In the genomic region with DNA sequence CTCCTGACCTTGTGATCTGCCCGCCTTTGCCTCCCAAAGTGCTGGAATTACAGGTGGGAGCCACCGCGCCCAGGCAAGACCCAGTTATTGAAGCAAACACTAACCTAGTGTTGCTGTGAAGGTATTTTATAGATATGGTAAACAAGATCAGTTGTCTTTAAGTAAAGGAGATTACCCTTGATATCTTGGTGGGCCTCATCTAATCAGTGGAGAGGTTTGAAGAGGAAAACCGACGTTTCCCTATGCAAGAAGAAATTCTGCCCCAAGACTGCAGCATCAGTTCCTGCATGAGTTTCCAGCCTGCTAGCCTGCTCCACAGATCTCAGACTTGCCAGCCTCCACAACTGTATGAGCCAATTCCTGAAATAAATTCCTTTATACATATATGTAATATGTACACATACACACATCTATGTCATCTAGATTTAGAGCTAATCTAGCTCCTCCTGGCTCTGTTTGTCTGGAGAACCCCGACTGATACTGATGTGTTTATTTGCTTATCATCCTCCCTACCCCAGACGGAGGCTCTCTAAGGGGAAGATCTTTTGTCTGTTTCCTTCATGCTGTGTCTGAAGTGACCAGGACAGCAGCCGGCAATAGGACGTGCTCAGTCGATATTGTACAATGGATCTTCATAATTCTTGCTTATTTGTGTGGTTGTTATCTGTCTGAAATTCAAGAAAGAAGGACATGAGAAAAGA, we compare ENCODE assay signal across 2 cellular contexts.
TF ChIP-seq lines count a peak whose summit lies in the region.

No MANE protein-coding gene starts in this region.

TF ChIP-seq in IMR-90, 13 proteins besides CTCF, POLR2A, EP300 and RAD21:
- TF ChIP-seq CEBPB (IDR thresholded peaks at IDR 0.05; ENCODE audit: low read depth, low read length) (no peak), RCOR1 (IDR thresholded peaks at IDR 0.05; ENCODE audit: insufficient replicate concordance, low read length) (no peak), CHD1 (IDR thresholded peaks at IDR 0.05; ENCODE audit: low read depth, low read length) (no peak), FOS (IDR thresholded peaks at IDR 0.05; ENCODE audit: low read depth, low read length) (no peak), NFE2L2 (IDR thresholded peaks at IDR 0.05; ENCODE audit: low read depth, low read length) (no peak), BHLHE40 (IDR thresholded peaks at IDR 0.05; ENCODE audit: low read depth, low read length) (no peak), SMC3 (IDR thresholded peaks at IDR 0.05; ENCODE audit: low read depth, low read length) (no peak), MXI1 (IDR thresholded peaks at IDR 0.05; ENCODE audit: borderline replicate concordance, low read depth, low read length) (no peak), MAZ (IDR thresholded peaks at IDR 0.05; ENCODE audit: borderline replicate concordance, low read depth, low read length) (no peak), RFX5 (IDR thresholded peaks at IDR 0.05; ENCODE audit: low read depth, low read length) (no peak), MAFK (IDR thresholded peaks at IDR 0.05; ENCODE audit: low read depth, low read length) (no peak)
- TF ChIP-seq, protein P1, sequence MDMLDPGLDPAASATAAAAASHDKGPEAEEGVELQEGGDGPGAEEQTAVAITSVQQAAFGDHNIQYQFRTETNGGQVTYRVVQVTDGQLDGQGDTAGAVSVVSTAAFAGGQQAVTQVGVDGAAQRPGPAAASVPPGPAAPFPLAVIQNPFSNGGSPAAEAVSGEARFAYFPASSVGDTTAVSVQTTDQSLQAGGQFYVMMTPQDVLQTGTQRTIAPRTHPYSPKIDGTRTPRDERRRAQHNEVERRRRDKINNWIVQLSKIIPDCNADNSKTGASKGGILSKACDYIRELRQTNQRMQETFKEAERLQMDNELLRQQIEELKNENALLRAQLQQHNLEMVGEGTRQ (IDR thresholded peaks at IDR 0.05; ENCODE audit: low read depth, low read length): no peak
- TF ChIP-seq, protein P2, sequence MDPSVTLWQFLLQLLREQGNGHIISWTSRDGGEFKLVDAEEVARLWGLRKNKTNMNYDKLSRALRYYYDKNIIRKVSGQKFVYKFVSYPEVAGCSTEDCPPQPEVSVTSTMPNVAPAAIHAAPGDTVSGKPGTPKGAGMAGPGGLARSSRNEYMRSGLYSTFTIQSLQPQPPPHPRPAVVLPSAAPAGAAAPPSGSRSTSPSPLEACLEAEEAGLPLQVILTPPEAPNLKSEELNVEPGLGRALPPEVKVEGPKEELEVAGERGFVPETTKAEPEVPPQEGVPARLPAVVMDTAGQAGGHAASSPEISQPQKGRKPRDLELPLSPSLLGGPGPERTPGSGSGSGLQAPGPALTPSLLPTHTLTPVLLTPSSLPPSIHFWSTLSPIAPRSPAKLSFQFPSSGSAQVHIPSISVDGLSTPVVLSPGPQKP (IDR thresholded peaks at IDR 0.05; ENCODE audit: borderline replicate concordance, low read depth, low read length): no peak

TF ChIP-seq in H1, 55 proteins besides CTCF, POLR2A, EP300 and RAD21:
- TF ChIP-seq FOSL1 (IDR thresholded peaks at IDR 0.05; ENCODE audit: insufficient read depth, low read depth, low read length): no peak
- TF ChIP-seq SIX5 (IDR thresholded peaks at IDR 0.05; ENCODE audit: low read depth, low read length): no peak
- no peak for TF ChIP-seq CTBP2 (IDR thresholded peaks at IDR 0.05; ENCODE audit: borderline replicate concordance, insufficient read depth, insufficient read length, low read length)
- TF ChIP-seq NRF1 (IDR thresholded peaks at IDR 0.05; ENCODE audit: low read depth, low read length): no peak
- TF ChIP-seq SAP30 (IDR thresholded peaks at IDR 0.05; ENCODE audit: insufficient read depth, insufficient replicate concordance, low read length): no peak
- TF ChIP-seq, protein P3, sequence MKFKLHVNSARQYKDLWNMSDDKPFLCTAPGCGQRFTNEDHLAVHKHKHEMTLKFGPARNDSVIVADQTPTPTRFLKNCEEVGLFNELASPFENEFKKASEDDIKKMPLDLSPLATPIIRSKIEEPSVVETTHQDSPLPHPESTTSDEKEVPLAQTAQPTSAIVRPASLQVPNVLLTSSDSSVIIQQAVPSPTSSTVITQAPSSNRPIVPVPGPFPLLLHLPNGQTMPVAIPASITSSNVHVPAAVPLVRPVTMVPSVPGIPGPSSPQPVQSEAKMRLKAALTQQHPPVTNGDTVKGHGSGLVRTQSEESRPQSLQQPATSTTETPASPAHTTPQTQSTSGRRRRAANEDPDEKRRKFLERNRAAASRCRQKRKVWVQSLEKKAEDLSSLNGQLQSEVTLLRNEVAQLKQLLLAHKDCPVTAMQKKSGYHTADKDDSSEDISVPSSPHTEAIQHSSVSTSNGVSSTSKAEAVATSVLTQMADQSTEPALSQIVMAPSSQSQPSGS (IDR thresholded peaks at IDR 0.05; ENCODE audit: low read length): no peak
- no peak for TF ChIP-seq BRCA1 (IDR thresholded peaks at IDR 0.05; ENCODE audit: low read depth, low read length)
- TF ChIP-seq RNF2 (IDR thresholded peaks at IDR 0.05; ENCODE audit: borderline replicate concordance, low read depth, low read length, missing control alignments, poor library complexity, severe bottlenecking): no peak
- TF ChIP-seq GABPA (IDR thresholded peaks at IDR 0.05; ENCODE audit: borderline replicate concordance, insufficient read depth, low read length): no peak
- TF ChIP-seq RXRA (IDR thresholded peaks at IDR 0.05; ENCODE audit: insufficient read depth, low read depth, low read length): no peak
- TF ChIP-seq EGR1 (IDR thresholded peaks at IDR 0.05; ENCODE audit: borderline replicate concordance, low read depth, low read length): no peak
- no peak for TF ChIP-seq TAF7 (optimal IDR thresholded peaks at IDR 0.05; ENCODE audit: borderline replicate concordance, low read depth, low read length)
- TF ChIP-seq KDM1A (IDR thresholded peaks at IDR 0.05; ENCODE audit: borderline replicate concordance, low read length): no peak
- TF ChIP-seq CHD2 (IDR thresholded peaks at IDR 0.05; ENCODE audit: low read length): no peak
- no peak for TF ChIP-seq NANOG (IDR thresholded peaks at IDR 0.05; ENCODE audit: insufficient read depth, low read depth, low read length, poor library complexity, severe bottlenecking)
- no peak for TF ChIP-seq CBX5 (IDR thresholded peaks at IDR 0.05; ENCODE audit: low read depth, low read length)
- TF ChIP-seq, protein P4, sequence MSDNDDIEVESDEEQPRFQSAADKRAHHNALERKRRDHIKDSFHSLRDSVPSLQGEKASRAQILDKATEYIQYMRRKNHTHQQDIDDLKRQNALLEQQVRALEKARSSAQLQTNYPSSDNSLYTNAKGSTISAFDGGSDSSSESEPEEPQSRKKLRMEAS (IDR thresholded peaks at IDR 0.05): no peak
TF ChIP-seq in H1: peak in this region for 0.
